16 cellular contexts compared by ENCODE assay signal in the genomic region with DNA sequence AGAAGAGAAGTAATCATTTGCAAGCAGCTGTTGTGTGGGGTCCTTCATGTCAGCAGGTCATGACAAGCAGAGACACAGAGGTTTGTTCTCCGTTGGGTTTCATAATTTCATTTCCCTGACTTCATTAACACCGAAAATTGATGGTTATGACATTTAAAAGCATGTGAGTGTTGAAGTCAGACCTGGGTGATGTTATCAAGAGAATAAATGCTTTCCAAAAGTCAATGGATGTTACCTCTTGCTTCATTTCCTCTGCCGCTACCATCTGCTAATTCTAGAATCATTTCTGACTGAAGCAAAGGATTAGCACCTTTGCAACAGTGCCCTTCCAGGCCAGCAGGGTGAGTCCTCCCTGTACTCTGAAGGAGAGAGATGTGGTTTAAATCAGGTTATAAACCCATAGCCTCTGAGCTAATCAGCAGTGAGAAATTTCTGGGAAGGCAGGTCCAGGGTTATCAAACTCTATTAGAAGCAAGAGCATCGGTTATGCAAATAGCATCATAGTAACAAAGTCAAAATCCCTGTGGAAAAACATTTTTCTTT.
"Had no signal": no experiment of that assay in that cellular context is flagged by ENCODE, and none has a peak within 500 bp of the region (broad histone marks: within the 10 kb centered on the region; RNA-seq: fewer than 3 reads in every experiment).

No MANE protein-coding gene starts in this region.

- H3K27ac ChIP-seq: body of pancreas, lower lobe of right lung, pancreas, thoracic aorta had no signal

- H3K27me3 ChIP-seq: body of pancreas, pancreas had no signal

- H3K4me1 ChIP-seq: body of pancreas, lower lobe of right lung, pancreas had no signal

- H3K36me3 ChIP-seq: lower lobe of right lung, pancreas, thoracic aorta had no signal

- H3K4me3 ChIP-seq: body of pancreas, lower lobe of right lung, pancreas, thoracic aorta had no signal

- DNase-seq: activated CD4-positive, alpha-beta T cell treated with anti-CD3 and anti-CD28 coated beads, Interleukin-2, amount 50 U/mL, for 1 hour; activated CD8-positive, alpha-beta memory T cell treated with anti-CD3 and anti-CD28 coated beads for 24 hours; activated gamma-delta T cell treated with Interleukin-2 at 50 U/mL for 16 hours; amniotic stem cell; body of pancreas; central memory CD4-positive, alpha-beta T cell; effector memory CD4-positive, alpha-beta T cell; head of caudate nucleus; left colon; lower lobe of right lung; midbrain; pancreas; stimulated activated CD4-positive, alpha-beta T cell treated with anti-CD3 and anti-CD28 coated beads, Interleukin-12 subunit alpha, Interleukin-12 subunit beta, amount 100 ng/mL, for 4 hours; stimulated activated CD4-positive, alpha-beta T cell treated with anti-CD3 and anti-CD28 coated beads, Interleukin-2, amount 100 ng/mL, for 24 hours; T-helper 2 cell had no signal
